20 cellular contexts compared by ENCODE assay signal in genomic region chrY:14708158-14708557, GRCh38.
A peak's percentile ranks its signal among the peaks of the same experiment; 100 is the strongest.
DNase-seq lines count a peak whose midpoint lies in the region; FAIRE-seq and TF ChIP-seq lines count a peak whose summit lies in the region.
"Had no signal": no experiment of that assay in that cellular context is flagged by ENCODE, and none has a peak within 500 bp of the region (broad histone marks: within the 10 kb centered on the region; RNA-seq: fewer than 3 reads in every experiment).

No MANE protein-coding gene starts in this region.

- no peaks in the 10 kb centered on the region for H4K20me1 ChIP-seq in GM23248 (ENCODE audit: insufficient read depth)
- H4K20me1 ChIP-seq: BLaER1 had no signal

- in situ Hi-C loops in GM23248 (cut with MboI): no loop called here

- no peaks in the 10 kb centered on the region for H3K4me1 ChIP-seq in GM23248 (ENCODE audit: insufficient read depth)
- H3K4me1 ChIP-seq: BLaER1, Caco-2, HAP-1 had no signal

- H2AFZ ChIP-seq in GM23248: no peak overlapping the region

- no peaks in the 10 kb centered on the region for H3K36me3 ChIP-seq in GM23248 (ENCODE audit: low read depth)
- H3K36me3 ChIP-seq in bronchial epithelial cell (ENCODE audit: control insufficient read depth, insufficient read depth, low read length): no peaks in the 10 kb centered on the region
- H3K36me3 ChIP-seq: BLaER1, HAP-1 had no signal

- no peaks in the 10 kb centered on the region for H3K9me3 ChIP-seq in GM23248 (ENCODE audit: low read depth)
- H3K9me3 ChIP-seq: BLaER1, Caco-2, HAP-1 had no signal

- no peaks in the 10 kb centered on the region for H3K79me2 ChIP-seq in GM23248 (ENCODE audit: insufficient read depth)

- H3K9me2 ChIP-seq in GM23248 (ENCODE audit: insufficient read depth): no peaks in the 10 kb centered on the region

- H3K4me2 ChIP-seq in GM23248 (ENCODE audit: unreplicated experiment): no peak overlapping the region
- H3K4me2 ChIP-seq: BLaER1 had no signal

- no peak for TF ChIP-seq CTCF in bronchial epithelial cell (IDR thresholded peaks at IDR 0.05; ENCODE audit: insufficient read depth, low read length, severe bottlenecking)
- no peak for TF ChIP-seq CTCF in epithelial cell of esophagus (IDR thresholded peaks at IDR 0.05; ENCODE audit: insufficient read depth, low read depth, low read length, missing control alignments)

- H3K4me3 ChIP-seq in GM23248 (no peak overlapping the region), bronchial epithelial cell (ENCODE audit: low read depth, low read length) (no peak overlapping the region), epithelial cell of esophagus (ENCODE audit: low read length) (no peak overlapping the region)
- H3K4me3 ChIP-seq: BLaER1, HAP-1 had no signal

- no peak overlapping the region for H3K27ac ChIP-seq in GM23248
- H3K27ac ChIP-seq: BLaER1, C4-2B had no signal

- H3K27me3 ChIP-seq in GM23248 (replicated peaks; ENCODE audit: insufficient read depth) (no peaks in the 10 kb centered on the region), bronchial epithelial cell (ENCODE audit: control insufficient read depth, insufficient read depth, low read length) (no peaks in the 10 kb centered on the region)
- H3K27me3 ChIP-seq: BLaER1 had no signal

- H3F3A ChIP-seq in GM23248 (ENCODE audit: insufficient read depth): no peaks in the 10 kb centered on the region

- no peak for FAIRE-seq in bronchial epithelial cell (lab: Jason Lieb, UNC)
- FAIRE-seq: GM12891, GM18507, H54 had no signal

- H3K9ac ChIP-seq in GM23248: no peak overlapping the region
- H3K9ac ChIP-seq: BLaER1 had no signal

- DNase-seq in GM23248 (peak; percentile 4), bronchial epithelial cell (ENCODE audit: low read depth) (peak; percentile 62), epithelial cell of esophagus (ENCODE audit: low read depth) (peak; percentile 46), T-helper 2 cell (no peak), globus pallidus (ENCODE audit: low spot score) (no peak), Kasumi-1 (lab: John Stamatoyannopoulos, UW) (no peak)
- DNase-seq in stimulated activated naive CD4-positive, alpha-beta T cell treated with Interleukin-2 at 50 U/mL for 16 hours (lab: John Stamatoyannopoulos, UW): no peak
- DNase-seq: Caco-2; CD4-positive, CD25-positive, alpha-beta regulatory T cell; CD8-positive, alpha-beta T cell; DMS79; EL; GDM1; GOT3 had no signal

Comparison
In these comparisons a context has a peak if more than half of its experiments do, and no peak if none do; other contexts are left out.
1. DNase-seq: peak in GM23248 (single experiment), bronchial epithelial cell (single experiment) and epithelial cell of esophagus (single experiment); none in T-helper 2 cell (0 of 5), stimulated activated naive CD4-positive, alpha-beta T cell treated with Interleukin-2 at 50 U/mL for 16 hours (single experiment), globus pallidus (single experiment) and Kasumi-1 (0 of 2).